In the genomic region with DNA sequence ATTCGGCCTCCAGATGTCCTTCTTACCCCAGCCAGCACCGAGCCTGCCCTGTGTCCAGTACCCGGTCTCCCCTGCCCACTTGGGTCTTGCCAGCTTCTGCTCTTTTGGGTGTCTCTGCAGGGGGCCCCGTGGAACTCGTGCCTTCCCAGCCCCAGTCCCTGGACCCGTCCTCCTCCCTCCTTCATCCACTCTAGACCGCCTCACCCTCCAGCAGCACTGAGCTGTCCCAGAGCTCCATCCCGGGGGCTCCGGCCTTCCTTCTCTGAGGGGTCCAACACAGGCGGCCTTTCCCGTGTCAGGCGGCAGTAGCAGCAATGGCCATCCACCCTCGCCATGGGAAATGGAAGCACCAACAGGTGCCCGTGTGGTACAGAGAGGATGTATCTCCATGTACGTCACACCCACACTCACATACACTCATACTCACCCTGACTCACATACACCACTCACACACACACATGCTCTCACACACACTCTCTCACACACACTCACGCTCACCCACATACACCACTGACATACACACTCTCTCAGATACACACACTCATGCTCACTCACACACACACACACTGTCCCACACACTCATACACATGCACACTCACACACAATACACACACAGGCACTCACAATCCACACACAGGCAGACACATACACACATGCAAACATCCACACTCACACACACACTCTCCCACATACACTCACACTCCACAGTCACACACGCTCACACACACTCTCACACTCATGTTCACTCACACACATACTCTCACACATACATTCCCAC, we compare ENCODE assay signal across 1 cellular context.
TF ChIP-seq lines count a peak whose summit lies in the region.

No MANE protein-coding gene starts in this region.

TF ChIP-seq in HepG2, 621 proteins besides CTCF, POLR2A, EP300 and RAD21 (continued from another document):
- TF ChIP-seq, protein P1, sequence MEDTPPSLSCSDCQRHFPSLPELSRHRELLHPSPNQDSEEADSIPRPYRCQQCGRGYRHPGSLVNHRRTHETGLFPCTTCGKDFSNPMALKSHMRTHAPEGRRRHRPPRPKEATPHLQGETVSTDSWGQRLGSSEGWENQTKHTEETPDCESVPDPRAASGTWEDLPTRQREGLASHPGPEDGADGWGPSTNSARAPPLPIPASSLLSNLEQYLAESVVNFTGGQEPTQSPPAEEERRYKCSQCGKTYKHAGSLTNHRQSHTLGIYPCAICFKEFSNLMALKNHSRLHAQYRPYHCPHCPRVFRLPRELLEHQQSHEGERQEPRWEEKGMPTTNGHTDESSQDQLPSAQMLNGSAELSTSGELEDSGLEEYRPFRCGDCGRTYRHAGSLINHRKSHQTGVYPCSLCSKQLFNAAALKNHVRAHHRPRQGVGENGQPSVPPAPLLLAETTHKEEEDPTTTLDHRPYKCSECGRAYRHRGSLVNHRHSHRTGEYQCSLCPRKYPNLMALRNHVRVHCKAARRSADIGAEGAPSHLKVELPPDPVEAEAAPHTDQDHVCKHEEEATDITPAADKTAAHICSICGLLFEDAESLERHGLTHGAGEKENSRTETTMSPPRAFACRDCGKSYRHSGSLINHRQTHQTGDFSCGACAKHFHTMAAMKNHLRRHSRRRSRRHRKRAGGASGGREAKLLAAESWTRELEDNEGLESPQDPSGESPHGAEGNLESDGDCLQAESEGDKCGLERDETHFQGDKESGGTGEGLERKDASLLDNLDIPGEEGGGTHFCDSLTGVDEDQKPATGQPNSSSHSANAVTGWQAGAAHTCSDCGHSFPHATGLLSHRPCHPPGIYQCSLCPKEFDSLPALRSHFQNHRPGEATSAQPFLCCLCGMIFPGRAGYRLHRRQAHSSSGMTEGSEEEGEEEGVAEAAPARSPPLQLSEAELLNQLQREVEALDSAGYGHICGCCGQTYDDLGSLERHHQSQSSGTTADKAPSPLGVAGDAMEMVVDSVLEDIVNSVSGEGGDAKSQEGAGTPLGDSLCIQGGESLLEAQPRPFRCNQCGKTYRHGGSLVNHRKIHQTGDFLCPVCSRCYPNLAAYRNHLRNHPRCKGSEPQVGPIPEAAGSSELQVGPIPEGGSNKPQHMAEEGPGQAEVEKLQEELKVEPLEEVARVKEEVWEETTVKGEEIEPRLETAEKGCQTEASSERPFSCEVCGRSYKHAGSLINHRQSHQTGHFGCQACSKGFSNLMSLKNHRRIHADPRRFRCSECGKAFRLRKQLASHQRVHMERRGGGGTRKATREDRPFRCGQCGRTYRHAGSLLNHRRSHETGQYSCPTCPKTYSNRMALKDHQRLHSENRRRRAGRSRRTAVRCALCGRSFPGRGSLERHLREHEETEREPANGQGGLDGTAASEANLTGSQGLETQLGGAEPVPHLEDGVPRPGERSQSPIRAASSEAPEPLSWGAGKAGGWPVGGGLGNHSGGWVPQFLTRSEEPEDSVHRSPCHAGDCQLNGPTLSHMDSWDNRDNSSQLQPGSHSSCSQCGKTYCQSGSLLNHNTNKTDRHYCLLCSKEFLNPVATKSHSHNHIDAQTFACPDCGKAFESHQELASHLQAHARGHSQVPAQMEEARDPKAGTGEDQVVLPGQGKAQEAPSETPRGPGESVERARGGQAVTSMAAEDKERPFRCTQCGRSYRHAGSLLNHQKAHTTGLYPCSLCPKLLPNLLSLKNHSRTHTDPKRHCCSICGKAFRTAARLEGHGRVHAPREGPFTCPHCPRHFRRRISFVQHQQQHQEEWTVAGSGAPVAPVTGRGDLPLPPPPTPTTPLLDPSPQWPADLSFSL (CRISPR knock-in tag; IDR thresholded peaks at IDR 0.05) = no peak
- TF ChIP-seq ZNF264 (CRISPR knock-in tag; IDR thresholded peaks at IDR 0.05) = no peak
- TF ChIP-seq, protein P2, sequence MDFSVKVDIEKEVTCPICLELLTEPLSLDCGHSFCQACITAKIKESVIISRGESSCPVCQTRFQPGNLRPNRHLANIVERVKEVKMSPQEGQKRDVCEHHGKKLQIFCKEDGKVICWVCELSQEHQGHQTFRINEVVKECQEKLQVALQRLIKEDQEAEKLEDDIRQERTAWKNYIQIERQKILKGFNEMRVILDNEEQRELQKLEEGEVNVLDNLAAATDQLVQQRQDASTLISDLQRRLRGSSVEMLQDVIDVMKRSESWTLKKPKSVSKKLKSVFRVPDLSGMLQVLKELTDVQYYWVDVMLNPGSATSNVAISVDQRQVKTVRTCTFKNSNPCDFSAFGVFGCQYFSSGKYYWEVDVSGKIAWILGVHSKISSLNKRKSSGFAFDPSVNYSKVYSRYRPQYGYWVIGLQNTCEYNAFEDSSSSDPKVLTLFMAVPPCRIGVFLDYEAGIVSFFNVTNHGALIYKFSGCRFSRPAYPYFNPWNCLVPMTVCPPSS (IDR thresholded peaks at IDR 0.05) = peak; percentile 53; the same call in 1 of the 2 replicates
- 0 out of 2 replicates have a peak, but pooled peaks have one; percentile 15 for TF ChIP-seq ZNF207 (IDR thresholded peaks at IDR 0.05; ENCODE audit: borderline replicate concordance)
- TF ChIP-seq, protein P3, sequence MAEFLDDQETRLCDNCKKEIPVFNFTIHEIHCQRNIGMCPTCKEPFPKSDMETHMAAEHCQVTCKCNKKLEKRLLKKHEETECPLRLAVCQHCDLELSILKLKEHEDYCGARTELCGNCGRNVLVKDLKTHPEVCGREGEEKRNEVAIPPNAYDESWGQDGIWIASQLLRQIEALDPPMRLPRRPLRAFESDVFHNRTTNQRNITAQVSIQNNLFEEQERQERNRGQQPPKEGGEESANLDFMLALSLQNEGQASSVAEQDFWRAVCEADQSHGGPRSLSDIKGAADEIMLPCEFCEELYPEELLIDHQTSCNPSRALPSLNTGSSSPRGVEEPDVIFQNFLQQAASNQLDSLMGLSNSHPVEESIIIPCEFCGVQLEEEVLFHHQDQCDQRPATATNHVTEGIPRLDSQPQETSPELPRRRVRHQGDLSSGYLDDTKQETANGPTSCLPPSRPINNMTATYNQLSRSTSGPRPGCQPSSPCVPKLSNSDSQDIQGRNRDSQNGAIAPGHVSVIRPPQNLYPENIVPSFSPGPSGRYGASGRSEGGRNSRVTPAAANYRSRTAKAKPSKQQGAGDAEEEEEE (CRISPR knock-in tag; IDR thresholded peaks at IDR 0.05; ENCODE audit: borderline replicate concordance) = no peak
- TF ChIP-seq ZNF598 (CRISPR knock-in tag; IDR thresholded peaks at IDR 0.05; ENCODE audit: borderline replicate concordance) = no peak
- no peak for TF ChIP-seq MYNN (CRISPR knock-in tag; IDR thresholded peaks at IDR 0.05; ENCODE audit: low read depth)
- TF ChIP-seq CREB1 (IDR thresholded peaks at IDR 0.05) = peak; percentile 40; the same call in 1 of the 2 replicates
- no peak for TF ChIP-seq CREB1 (CRISPR knock-in tag; IDR thresholded peaks at IDR 0.05)
- TF ChIP-seq ZFP82 (CRISPR knock-in tag; IDR thresholded peaks at IDR 0.05; ENCODE audit: borderline replicate concordance) = no peak
